8 cellular contexts compared by ENCODE assay signal in the genomic region with DNA sequence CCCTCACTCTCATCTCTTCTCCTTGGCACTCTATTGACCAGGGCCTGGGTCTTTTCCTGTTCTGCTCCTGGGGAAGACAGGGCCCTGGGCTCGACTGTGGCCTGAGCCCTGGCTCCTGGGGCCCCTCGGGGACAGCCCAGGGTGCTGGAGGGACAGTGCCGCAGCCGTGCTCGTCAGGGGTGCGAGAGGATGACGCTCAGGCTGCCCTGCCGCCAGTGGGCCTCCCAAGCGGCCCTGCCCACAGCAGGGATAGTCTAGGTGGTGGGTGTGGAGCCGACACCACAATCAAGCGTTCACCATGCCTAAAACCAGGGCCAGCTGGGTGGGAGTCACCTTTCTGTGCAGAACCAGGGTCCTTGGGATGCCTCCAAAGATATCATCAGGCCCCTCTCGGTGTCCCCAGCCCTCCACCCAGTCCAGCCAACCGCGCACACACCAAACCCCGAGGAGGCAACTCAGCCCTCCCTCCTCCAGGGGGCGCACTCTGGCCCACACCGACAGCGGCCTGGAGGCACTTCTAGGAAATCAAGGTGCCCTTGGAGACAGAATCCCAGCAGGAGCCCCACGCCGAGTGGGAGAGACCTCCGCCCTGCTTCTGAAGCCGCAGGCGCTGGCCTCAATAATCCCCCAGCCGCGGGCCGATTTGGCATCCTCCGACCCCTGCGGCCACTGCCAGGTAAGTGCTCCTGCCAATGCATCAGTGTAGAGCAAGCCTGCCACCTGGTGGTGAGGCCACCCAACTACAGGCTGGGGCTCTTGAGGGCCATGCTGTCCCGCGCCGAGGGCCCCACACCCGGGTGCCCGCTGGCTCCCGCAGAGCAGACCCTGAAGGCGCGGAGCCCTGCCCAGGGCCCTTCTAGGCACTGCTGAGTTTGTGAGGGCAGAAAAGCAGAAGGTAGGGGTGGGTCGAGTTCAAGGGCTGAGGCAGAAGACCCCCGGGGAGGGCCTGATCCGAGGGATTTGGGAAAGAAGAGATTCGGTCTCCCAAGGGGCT.
DNase-seq lines count a peak whose midpoint lies in the region; ATAC-seq and TF ChIP-seq lines count a peak whose summit lies in the region.

No MANE protein-coding gene starts in this region.

- peak; percentile 88 for ATAC-seq in HG03060 (IDR thresholded peaks at IDR 0.05; ENCODE audit: low read depth, unreplicated experiment)
- peak; percentile 92 to 94 for ATAC-seq in lower lobe of right lung

- WGBS in ectodermal cell, 2 experiments = 46 to 47% methylated on average over 40 of the region's 40 CpGs

- no peaks in the 10 kb centered on the region for H3K27me3 ChIP-seq in ectodermal cell (ENCODE audit: control insufficient read depth, insufficient read depth, low read length, poor library complexity, severe bottlenecking)
- H3K27me3 ChIP-seq in lower lobe of right lung (ENCODE audit: low read depth) = no peaks in the 10 kb centered on the region

- H3K9me3 ChIP-seq in ectodermal cell (ENCODE audit: control insufficient read depth, low read length) (no peaks in the 10 kb centered on the region), lower lobe of right lung (no peaks in the 10 kb centered on the region)

- DNase-seq in DMS 273 (lab: John Stamatoyannopoulos, UW; ENCODE audit: unreplicated experiment) (peak; percentile 85), DMS 273 treated with DMSO at 0.1 percent for 48 hours (lab: John Stamatoyannopoulos, UW) (no peak), NCI-H345 (lab: John Stamatoyannopoulos, UW) (peak; percentile 79), lower lobe of right lung (peak; percentile 86)
- peak; percentile 54 to 59 for DNase-seq in activated CD4-positive, alpha-beta T cell treated with anti-CD3 and anti-CD28 coated beads, Interleukin-2, amount 50 U/mL, for 4 hours
- DNase-seq in stimulated activated CD8-positive, alpha-beta memory T cell treated with anti-CD3 and anti-CD28 coated beads, Interleukin-12 subunit alpha, Interleukin-12 subunit beta, amount 100 ng/mL, for 4 hours (ENCODE audit: low read depth) = peak; percentile 24

- H3K36me3 ChIP-seq in ectodermal cell (ENCODE audit: control insufficient read depth, insufficient read depth, low read length) = no peaks in the 10 kb centered on the region
- H3K36me3 ChIP-seq in lower lobe of right lung = no peaks in the 10 kb centered on the region

- H3K4me3 ChIP-seq in ectodermal cell (ENCODE audit: insufficient read depth, low read depth, low read length) (peak overlapping the region; percentile 28), lower lobe of right lung (peak overlapping the region; percentile 43)

- intact Hi-C loops in lower lobe of right lung (cut with DNase I) = no loop called here

- H3K27ac ChIP-seq in ectodermal cell (ENCODE audit: insufficient read depth, low read depth, low read length, poor library complexity, severe bottlenecking) (no peak overlapping the region), lower lobe of right lung (no peak overlapping the region)

- peaks cover 7% of the 10 kb centered on the region for H3K4me1 ChIP-seq in ectodermal cell (ENCODE audit: control insufficient read depth, insufficient read depth, low read length)
- peaks cover 6% of the 10 kb centered on the region for H3K4me1 ChIP-seq in lower lobe of right lung

- TF ChIP-seq CTCF in lower lobe of right lung (IDR thresholded peaks at IDR 0.05) = peak; percentile 97
